8 cellular contexts compared by ENCODE assay signal in genomic region chrX:57582948-57583347, GRCh38. TPM values are rescaled to one million over a fixed set of nuclear protein-coding genes. Genes with fewer than 3 reads are reported as not detected.
A peak's percentile ranks its signal among the peaks of the same experiment; 100 is the strongest.
DNase-seq lines count a peak whose midpoint lies in the region; ATAC-seq, FAIRE-seq and TF ChIP-seq lines count a peak whose summit lies in the region.
"Not testable (repeated sequence)": the region's sequence is repeated elsewhere in the genome, so short reads cannot be mapped to it uniquely, and the experiment has no call there.

No MANE protein-coding gene starts in this region.

- in situ Hi-C loops in SK-MEL-5 (cut with HindIII; ENCODE audit: low pct_unique_long_range_greater_than_20kb, low sequenced_read_pairs), result not testable (repeated sequence)

- H3K4me1 Mint-ChIP-seq in CD4-positive, alpha-beta T cell (ENCODE audit: low read depth); MCF 10A (ENCODE audit: insufficient read depth, unreplicated experiment): not testable (repeated sequence)

- not testable (repeated sequence) for H3K79me2 ChIP-seq in Loucy (ENCODE audit: insufficient read depth, low read length); smooth muscle cell (ENCODE audit: low read depth)

- not testable (repeated sequence) for H3K9me3 Mint-ChIP-seq in CD4-positive, alpha-beta T cell; MCF 10A (ENCODE audit: unreplicated experiment)

- CTCF ChIA-PET in CD4-positive, alpha-beta T cell (lab: Charles Lee), result not testable (repeated sequence)
- CTCF ChIA-PET in MCF 10A (lab: Yijun Ruan, JAX), result interaction anchor here (0.5 to 1.3 kb wide), 11 partner anchors 9 to 485 kb away, joined by 3 to 6 read pairs (median 3); no protein-coding TSS in a partner anchor

- not testable (repeated sequence) for DNase-seq in CD4-positive, alpha-beta T cell; GM12892 (ENCODE audit: insufficient read length); MCF 10A (ENCODE audit: unreplicated experiment); fibroblast of pulmonary artery (ENCODE audit: low read depth); lower lobe of right lung; smooth muscle cell (lab: John Stamatoyannopoulos, UW; ENCODE audit: unreplicated experiment)
- peak; percentile 23 for DNase-seq in SK-MEL-5 (ENCODE audit: low read depth, low spot score)

- not testable (repeated sequence) for H3K4me3 Mint-ChIP-seq in CD4-positive, alpha-beta T cell; MCF 10A (ENCODE audit: unreplicated experiment)

- H3F3A ChIP-seq in Loucy (ENCODE audit: low read depth); smooth muscle cell (ENCODE audit: low read depth): not testable (repeated sequence)

- POLR2A ChIA-PET in CD4-positive, alpha-beta T cell (lab: Charles Lee); MCF 10A (lab: Yijun Ruan, JAX): not testable (repeated sequence)

- not testable (repeated sequence) for H3K9me3 ChIP-seq in CD4-positive, alpha-beta T cell (ENCODE audit: control insufficient read depth, low read length); Loucy (ENCODE audit: insufficient read depth, low read depth, low read length); lower lobe of right lung; smooth muscle cell (replicated peaks; ENCODE audit: low read depth)

- H3K4me1 ChIP-seq in Loucy (ENCODE audit: insufficient read depth, low read length, poor library complexity, severe bottlenecking); lower lobe of right lung; smooth muscle cell (ENCODE audit: low read depth): not testable (repeated sequence)

- not testable (repeated sequence) for H2AFZ ChIP-seq in Loucy (ENCODE audit: low read length); smooth muscle cell (ENCODE audit: low read depth)

- not testable (repeated sequence) for TF ChIP-seq POLR2A in GM12892 (IDR thresholded peaks at IDR 0.05; ENCODE audit: low read depth, low read length)

- H3K27me3 ChIP-seq in CD4-positive, alpha-beta T cell (ENCODE audit: control insufficient read depth, insufficient read depth, low read length); Loucy (ENCODE audit: insufficient read depth, low read length, poor library complexity, severe bottlenecking); lower lobe of right lung (ENCODE audit: low read depth); smooth muscle cell (ENCODE audit: low read depth): not testable (repeated sequence)

- not testable (repeated sequence) for H3K36me3 ChIP-seq in Loucy (ENCODE audit: insufficient read depth, low read length); lower lobe of right lung; smooth muscle cell (ENCODE audit: low read depth)

- not testable (repeated sequence) for H4K20me1 ChIP-seq in Loucy (ENCODE audit: insufficient read depth, low read length, poor library complexity, severe bottlenecking); smooth muscle cell (ENCODE audit: low read depth)

- not testable (repeated sequence) for ATAC-seq in CD4-positive, alpha-beta T cell (ENCODE audit: poor library complexity); lower lobe of right lung

- H3K27ac Mint-ChIP-seq in CD4-positive, alpha-beta T cell; MCF 10A (ENCODE audit: low read depth, unreplicated experiment): not testable (repeated sequence)

- H3K36me3 Mint-ChIP-seq in CD4-positive, alpha-beta T cell (ENCODE audit: low read depth); MCF 10A (ENCODE audit: insufficient read depth, unreplicated experiment): not testable (repeated sequence)

- peak; percentile 15 for TF ChIP-seq CTCF in CD4-positive, alpha-beta T cell (IDR thresholded peaks at IDR 0.05)
- TF ChIP-seq CTCF in Loucy (conservative IDR thresholded peaks at IDR 0.05; ENCODE audit: low read length) (peak; percentile 47), MCF 10A (IDR thresholded peaks at IDR 0.05; ENCODE audit: unreplicated experiment) (peak; percentile 27), fibroblast of pulmonary artery (IDR thresholded peaks at IDR 0.05; ENCODE audit: low read length, missing control alignments) (peak; percentile 40), lower lobe of right lung (IDR thresholded peaks at IDR 0.05) (peak; percentile 25), smooth muscle cell (IDR thresholded peaks at IDR 0.05; ENCODE audit: borderline replicate concordance, insufficient read depth, poor library complexity, severe bottlenecking) (peak; percentile 43)

- intact Hi-C loops in CD4-positive, alpha-beta T cell (cut with DNase I, micrococcal nuclease); lower lobe of right lung (cut with DNase I): not testable (repeated sequence)
- intact Hi-C loops in MCF 10A (cut with micrococcal nuclease), result loop anchor here (5.0 kb wide), 2 partner anchors 234 to 344 kb away; no protein-coding TSS in a partner anchor

- not testable (repeated sequence) for H3K9me2 ChIP-seq in Loucy (replicated peaks; ENCODE audit: low read depth, low read length)

- H3K4me2 ChIP-seq in Loucy (ENCODE audit: low read depth, low read length, poor library complexity, severe bottlenecking); smooth muscle cell: not testable (repeated sequence)

- WGBS in smooth muscle cell (ENCODE audit: low lambda C conversion rate), result 66% methylated on average over 9 of the region's 9 CpGs

- H3K27me3 Mint-ChIP-seq in CD4-positive, alpha-beta T cell; MCF 10A (ENCODE audit: insufficient read depth, unreplicated experiment): not testable (repeated sequence)

- not testable (repeated sequence) for H3K4me3 ChIP-seq in Loucy (ENCODE audit: low read length, poor library complexity, severe bottlenecking); fibroblast of pulmonary artery (replicated peaks; ENCODE audit: low read depth, low read length); lower lobe of right lung; smooth muscle cell

- not testable (repeated sequence) for H3K27ac ChIP-seq in CD4-positive, alpha-beta T cell (ENCODE audit: low read depth, low read length); lower lobe of right lung; smooth muscle cell (ENCODE audit: low read depth)

- peak; percentile 80 for FAIRE-seq in GM12892 (lab: Jason Lieb, UNC)

- BruUV-seq in MCF 10A (replicated peaks; lab: Mats Ljungman, UMichigan), result not testable (repeated sequence)

- not testable (repeated sequence) for H3K9ac ChIP-seq in Loucy (ENCODE audit: low read depth, low read length, poor library complexity, severe bottlenecking); smooth muscle cell (ENCODE audit: low read depth)

RNA-seq across cellular contexts. Expression of gene ZXDB, which starts 8.9 kb away (rescaled TPM):
- 10 to 100 TPM; 29.9 to 32.0 TPM for total RNA-seq in CD4-positive, alpha-beta T cell
- polyA plus RNA-seq in GM12892 (2012; ENCODE audit: missing spikeins), result 2.7 TPM
- total RNA-seq in SK-MEL-5 (2014; rRNA removed; shearing (Covaris generic)), result 7.6 and 8.0 TPM in 2 replicates
- 4.3 and 5.8 TPM in 2 replicates for polyA plus RNA-seq in SK-MEL-5 (2015; cell fraction: cytosol; rRNA removed)
- 7.4 and 10.0 TPM in 2 replicates for polyA plus RNA-seq in SK-MEL-5 (2015; cell fraction: nucleus; rRNA removed)
- total RNA-seq in MCF 10A (2022) (14.0 and 14.8 TPM in 2 replicates), lower lobe of right lung (7.0 TPM), smooth muscle cell (6.6 and 8.0 TPM in 2 replicates)
- 0.98 and 2.1 TPM in 2 replicates for polyA plus RNA-seq in smooth muscle cell
